Comparison of ENCODE assay signal across 1 cellular context in genomic region chr11:66001941-66002647, GRCh38.
A peak's percentile ranks its signal among the peaks of the same experiment; 100 is the strongest.
TF ChIP-seq lines count a peak whose summit lies in the region.

TSS of gene BANF1 (plus strand) at chr11:66002503. CDS start at chr11:66003251, 748 bp downstream.
TSS of gene EIF1AD (minus strand) at chr11:66002157. CDS start at chr11:66000389, 1,768 bp downstream.

TF ChIP-seq in HepG2, 621 proteins besides CTCF, POLR2A, EP300 and RAD21 (continued from another document and continues in another):
- peak; percentile 97 for TF ChIP-seq YEATS2 (CRISPR knock-in tag; IDR thresholded peaks at IDR 0.05; ENCODE audit: borderline replicate concordance)
- TF ChIP-seq ZKSCAN8 (CRISPR knock-in tag; IDR thresholded peaks at IDR 0.05; ENCODE audit: borderline replicate concordance), result peak; percentile 89; the same call in 1 of the 2 replicates
- TF ChIP-seq NR0B2 (CRISPR knock-in tag; IDR thresholded peaks at IDR 0.05), result no peak
- peak; percentile 67 for TF ChIP-seq ZNF619 (CRISPR knock-in tag; IDR thresholded peaks at IDR 0.05)
- TF ChIP-seq ZSCAN21 (CRISPR knock-in tag; IDR thresholded peaks at IDR 0.05; ENCODE audit: borderline replicate concordance), result peak; percentile 60; the same call in 1 of the 2 replicates
- TF ChIP-seq MBD4 (IDR thresholded peaks at IDR 0.05; ENCODE audit: borderline replicate concordance, low read length), result no peak
- peak; percentile 88; the same call in 1 of the 2 replicates for TF ChIP-seq IKZF5 (CRISPR knock-in tag; IDR thresholded peaks at IDR 0.05)
- TF ChIP-seq CAMTA2 (CRISPR knock-in tag; IDR thresholded peaks at IDR 0.05; ENCODE audit: borderline replicate concordance), result 0 out of 2 replicates have a peak, but pooled peaks have one; percentile 75
- TF ChIP-seq SRSF4 (IDR thresholded peaks at IDR 0.05; ENCODE audit: low read depth, low read length, poor library complexity, severe bottlenecking), result no peak
- TF ChIP-seq ZNF282 (IDR thresholded peaks at IDR 0.05; ENCODE audit: partially characterized antibody), result no peak
- TF ChIP-seq RBAK (CRISPR knock-in tag; IDR thresholded peaks at IDR 0.05), result no peak
- peak; percentile 73 for TF ChIP-seq ZEB1 (IDR thresholded peaks at IDR 0.05; ENCODE audit: insufficient replicate concordance, low read depth)
- no peak for TF ChIP-seq ZNF296 (CRISPR knock-in tag; conservative IDR thresholded peaks at IDR 0.05)
- TF ChIP-seq POLR2AphosphoS5 (IDR thresholded peaks at IDR 0.05; ENCODE audit: low read depth, low read length), result peak; percentile 88
- TF ChIP-seq PTBP1 (IDR thresholded peaks at IDR 0.05; ENCODE audit: low read depth, low read length, poor library complexity, severe bottlenecking), result no peak
- 0 out of 2 replicates have a peak, but pooled peaks have one; percentile 51 for TF ChIP-seq TFE3 (CRISPR knock-in tag; IDR thresholded peaks at IDR 0.05)
- TF ChIP-seq MAFF (IDR thresholded peaks at IDR 0.05; ENCODE audit: low read depth, low read length), result no peak
- TF ChIP-seq MBNL3 (CRISPR knock-in tag; conservative IDR thresholded peaks at IDR 0.05), result no peak
- TF ChIP-seq ZNF350 (CRISPR knock-in tag; IDR thresholded peaks at IDR 0.05; ENCODE audit: borderline replicate concordance, low read depth), result peak; percentile 94; the same call in 1 of the 2 replicates
- peak; percentile 55; the same call in 1 of the 2 replicates for TF ChIP-seq E2F1 (CRISPR knock-in tag; IDR thresholded peaks at IDR 0.05)
- no peak for TF ChIP-seq NFYC (CRISPR knock-in tag; IDR thresholded peaks at IDR 0.05)
- peak; percentile 96 for TF ChIP-seq ZNF510 (CRISPR knock-in tag; IDR thresholded peaks at IDR 0.05; ENCODE audit: low read depth)
- TF ChIP-seq MIER3 (CRISPR knock-in tag; IDR thresholded peaks at IDR 0.05; ENCODE audit: borderline replicate concordance), result peak; percentile 67; the same call in 1 of the 2 replicates
- no peak; the same call in 1 of the 2 replicates for TF ChIP-seq ZBED4 (CRISPR knock-in tag; IDR thresholded peaks at IDR 0.05; ENCODE audit: borderline replicate concordance)
- no peak for TF ChIP-seq TBP (CRISPR knock-in tag; IDR thresholded peaks at IDR 0.05)
- no peak for TF ChIP-seq CERS6 (CRISPR knock-in tag; IDR thresholded peaks at IDR 0.05)
- TF ChIP-seq ZNF318 (CRISPR knock-in tag; IDR thresholded peaks at IDR 0.05), result no peak
- TF ChIP-seq ZFP36 (IDR thresholded peaks at IDR 0.05; ENCODE audit: borderline replicate concordance, low read depth, low read length, partially characterized antibody), result no peak
- TF ChIP-seq SAP130 (CRISPR knock-in tag; IDR thresholded peaks at IDR 0.05; ENCODE audit: low read depth), result peak; percentile 97
- TF ChIP-seq AHDC1 (CRISPR knock-in tag; IDR thresholded peaks at IDR 0.05; ENCODE audit: borderline replicate concordance), result no peak; the same call in 1 of the 2 replicates
- TF ChIP-seq KAT8 (CRISPR knock-in tag; IDR thresholded peaks at IDR 0.05), result peak; percentile 99
